22 cellular contexts compared by ENCODE assay signal in genomic region chr1:211520641-211521040, GRCh38. TPM values are rescaled to one million over a fixed set of nuclear protein-coding genes. Genes with fewer than 3 reads are reported as not detected.
A peak's percentile ranks its signal among the peaks of the same experiment; 100 is the strongest.
DNase-seq lines count a peak whose midpoint lies in the region; ATAC-seq and TF ChIP-seq lines count a peak whose summit lies in the region.
"Had no signal": no experiment of that assay in that cellular context is flagged by ENCODE, and none has a peak within 500 bp of the region (broad histone marks: within the 10 kb centered on the region; RNA-seq: fewer than 3 reads in every experiment).

No MANE protein-coding gene starts in this region.

- DNase-seq in COLO668 (lab: John Stamatoyannopoulos, UW; ENCODE audit: unreplicated experiment) = peak; percentile 13
- peak; percentile 14 for DNase-seq in MG63
- peak; percentile 17 to 54 for DNase-seq in cardiac fibroblast (ENCODE audit: low read depth in 2 of 2)
- no peak for DNase-seq in KG1 (lab: John Stamatoyannopoulos, UW)
- no peak for DNase-seq in SK-N-DZ (ENCODE audit: low spot score)
- no peak for DNase-seq in globus pallidus (ENCODE audit: low spot score)
- DNase-seq in stimulated activated naive CD8-positive, alpha-beta T cell treated with anti-CD3 and anti-CD28 coated beads, Interleukin-15, amount 100 ng/mL, for 72 hours = no peak
- DNase-seq: activated CD4-positive, alpha-beta memory T cell treated with anti-CD3 and anti-CD28 coated beads, Interleukin-2, amount 10 ng/mL, durations not matched to agents 7 days and 5 days; activated T-cell treated with anti-CD3 and anti-CD28 coated beads, Interleukin-2, amount 50 U/mL, for 72 hours; cerebellar nuclear complex; HCEC 1CT; head of caudate nucleus; kidney; MV-4-11; NCI-H2107; NK-92 treated with Interleukin-12 subunit alpha and Interleukin-12 subunit beta, amount 100 ng/mL, for 24 hours; stimulated activated CD4-positive, alpha-beta T cell treated with anti-CD3 and anti-CD28 coated beads, Interleukin-4, amount 100 ng/mL, for 4 hours; T-helper 9 cell; thyroid gland had no signal

- TF ChIP-seq CTCF in cardiac fibroblast (IDR thresholded peaks at IDR 0.05; ENCODE audit: low read depth, low read length) (no peak), liver (IDR thresholded peaks at IDR 0.05; ENCODE audit: low read depth, low read length, missing input control) (no peak)

- H3K27ac ChIP-seq in liver (ENCODE audit: low read depth in 1 of 2, low read length in 2 of 2) = peak overlapping the region; percentile 58 to 77
- H3K27ac ChIP-seq: thyroid gland had no signal

- H3K36me3 ChIP-seq in MG63 = no peaks in the 10 kb centered on the region
- no peaks in the 10 kb centered on the region for H3K36me3 ChIP-seq in liver (ENCODE audit: control insufficient read depth in 4 of 4, insufficient read depth in 3 of 4, low read depth in 1 of 4, low read length in 3 of 4)
- H3K36me3 ChIP-seq: thyroid gland had no signal

- no peak overlapping the region for H3K9ac ChIP-seq in liver (ENCODE audit: low read depth in 1 of 2, low read length in 2 of 2)

- H3K27ac Mint-ChIP-seq in stimulated activated naive CD8-positive, alpha-beta T cell treated with anti-CD3 and anti-CD28 coated beads, Interleukin-15, amount 100 ng/mL, for 72 hours = no peak overlapping the region
- H3K27ac Mint-ChIP-seq: activated CD4-positive, alpha-beta memory T cell treated with anti-CD3 and anti-CD28 coated beads, Interleukin-2, amount 10 ng/mL, durations not matched to agents 7 days and 5 days; activated T-cell treated with anti-CD3 and anti-CD28 coated beads, Interleukin-2, amount 50 U/mL, for 72 hours had no signal

- WGBS in liver = 71% methylated on average over 5 of the region's 5 CpGs

- no peaks in the 10 kb centered on the region for H3K27me3 Mint-ChIP-seq in stimulated activated naive CD8-positive, alpha-beta T cell treated with anti-CD3 and anti-CD28 coated beads, Interleukin-15, amount 100 ng/mL, for 72 hours

- H3K9me3 Mint-ChIP-seq in stimulated activated naive CD8-positive, alpha-beta T cell treated with anti-CD3 and anti-CD28 coated beads, Interleukin-15, amount 100 ng/mL, for 72 hours = no peaks in the 10 kb centered on the region
- H3K9me3 Mint-ChIP-seq: activated CD4-positive, alpha-beta memory T cell treated with anti-CD3 and anti-CD28 coated beads, Interleukin-2, amount 10 ng/mL, durations not matched to agents 7 days and 5 days; activated T-cell treated with anti-CD3 and anti-CD28 coated beads, Interleukin-2, amount 50 U/mL, for 72 hours had no signal

- H3K4me1 ChIP-seq in liver (ENCODE audit: control insufficient read depth in 4 of 4, insufficient read depth in 4 of 4, low read length in 3 of 4) = peaks cover 24 to 79% (median 62%) of the 10 kb centered on the region in 4 donors

- TF ChIP-seq RAD21 in liver (IDR thresholded peaks at IDR 0.05) = no peak

- H3K4me3 ChIP-seq in MG63 (no peak overlapping the region), cardiac fibroblast (replicated peaks in 1 of 2; ENCODE audit: low read depth in 2 of 2, low read length in 2 of 2) (no peak overlapping the region), liver (ENCODE audit: low read depth in 1 of 3, low read length in 3 of 3) (no peak overlapping the region)
- H3K4me3 ChIP-seq: mucosa of descending colon, thyroid gland had no signal

- H3K4me1 Mint-ChIP-seq in stimulated activated naive CD8-positive, alpha-beta T cell treated with anti-CD3 and anti-CD28 coated beads, Interleukin-15, amount 100 ng/mL, for 72 hours = peaks cover 21% of the 10 kb centered on the region

- no peak for ATAC-seq in stimulated activated naive CD8-positive, alpha-beta T cell treated with anti-CD3 and anti-CD28 coated beads, Interleukin-15, amount 100 ng/mL, for 72 hours
- ATAC-seq: activated T-cell treated with anti-CD3 and anti-CD28 coated beads, Interleukin-2, amount 50 U/mL, for 72 hours; mucosa of descending colon had no signal

- H3K4me3 Mint-ChIP-seq in stimulated activated naive CD8-positive, alpha-beta T cell treated with anti-CD3 and anti-CD28 coated beads, Interleukin-15, amount 100 ng/mL, for 72 hours = no peak overlapping the region
- H3K4me3 Mint-ChIP-seq: activated CD4-positive, alpha-beta memory T cell treated with anti-CD3 and anti-CD28 coated beads, Interleukin-2, amount 10 ng/mL, durations not matched to agents 7 days and 5 days; activated T-cell treated with anti-CD3 and anti-CD28 coated beads, Interleukin-2, amount 50 U/mL, for 72 hours had no signal

- H3K27me3 ChIP-seq in MG63 (no peaks in the 10 kb centered on the region), liver (ENCODE audit: control insufficient read depth in 4 of 4, insufficient read depth in 4 of 4, low read length in 3 of 4) (no peaks in the 10 kb centered on the region)
- H3K27me3 ChIP-seq: thyroid gland had no signal

- H3K9me3 ChIP-seq in MG63 = no peaks in the 10 kb centered on the region
- no peaks in the 10 kb centered on the region for H3K9me3 ChIP-seq in liver (ENCODE audit: control insufficient read depth in 4 of 4, low read length in 3 of 4)
- H3K9me3 ChIP-seq: mucosa of descending colon, thyroid gland had no signal

TF ChIP-seq in liver, 16 proteins besides CTCF, POLR2A, EP300 and RAD21:
- TF ChIP-seq RXRA (IDR thresholded peaks at IDR 0.05) (no peak), YY1 (IDR thresholded peaks at IDR 0.05) (no peak), NR2F2 (IDR thresholded peaks at IDR 0.05) (no peak), HNF4A (conservative IDR thresholded peaks at IDR 0.05) (peak in 1 of 2 donors; percentile 18), MAX (IDR thresholded peaks at IDR 0.05) (no peak), ATF3 (IDR thresholded peaks at IDR 0.05) (no peak), REST (IDR thresholded peaks at IDR 0.05) (no peak)

RNA-seq across cellular contexts. Expression of gene RD3, which starts 28.7 kb away (rescaled TPM):
- not detected in 2 replicates for total RNA-seq in MG63 (2014; rRNA removed; shearing (Covaris generic); ENCODE audit: low replicate concordance)
- not detected for total RNA-seq in liver
- not detected for polyA plus RNA-seq in liver
- 0.03 and 0.13 TPM in 2 replicates for polyA plus RNA-seq in SK-N-DZ (2014; cell fraction: cytosol; rRNA removed)
- not detected in 2 replicates for polyA plus RNA-seq in SK-N-DZ (2014; cell fraction: nucleus; rRNA removed)
- total RNA-seq: activated CD4-positive, alpha-beta memory T cell treated with anti-CD3 and anti-CD28 coated beads, Interleukin-2, amount 10 ng/mL, durations not matched to agents 7 days and 5 days; activated T-cell treated with anti-CD3 and anti-CD28 coated beads, Interleukin-2, amount 50 U/mL, for 72 hours; Daoy; mucosa of descending colon; thyroid gland had no signal

RNA-seq across cellular contexts. Expression of gene SLC30A1, which starts 58.3 kb away (rescaled TPM):
- total RNA-seq in MG63 (2014; rRNA removed; shearing (Covaris generic); ENCODE audit: low replicate concordance) = 45.2 and 54.0 TPM in 2 replicates
- total RNA-seq in liver = 10 to 100 TPM; 59.0 to 83.3 TPM
- 10 to 100 TPM; 14.9 to 19.9 TPM for polyA plus RNA-seq in liver
- polyA plus RNA-seq in SK-N-DZ (2014; cell fraction: cytosol; rRNA removed) = 2.3 and 2.4 TPM in 2 replicates
- polyA plus RNA-seq in SK-N-DZ (2014; cell fraction: nucleus; rRNA removed) = 1.5 and 1.6 TPM in 2 replicates

Comparison
In these comparisons a context has a peak if more than half of its experiments do, and no peak if none do; other contexts are left out.
1. DNase-seq: peak in COLO668 (single experiment), MG63 (single experiment) and cardiac fibroblast (2 of 2); none in KG1 (single experiment), SK-N-DZ (single experiment), globus pallidus (single experiment) and stimulated activated naive CD8-positive, alpha-beta T cell treated with anti-CD3 and anti-CD28 coated beads, Interleukin-15, amount 100 ng/mL, for 72 hours (0 of 2).